Comparison of ENCODE assay signal across 22 cellular contexts in the genomic region with DNA sequence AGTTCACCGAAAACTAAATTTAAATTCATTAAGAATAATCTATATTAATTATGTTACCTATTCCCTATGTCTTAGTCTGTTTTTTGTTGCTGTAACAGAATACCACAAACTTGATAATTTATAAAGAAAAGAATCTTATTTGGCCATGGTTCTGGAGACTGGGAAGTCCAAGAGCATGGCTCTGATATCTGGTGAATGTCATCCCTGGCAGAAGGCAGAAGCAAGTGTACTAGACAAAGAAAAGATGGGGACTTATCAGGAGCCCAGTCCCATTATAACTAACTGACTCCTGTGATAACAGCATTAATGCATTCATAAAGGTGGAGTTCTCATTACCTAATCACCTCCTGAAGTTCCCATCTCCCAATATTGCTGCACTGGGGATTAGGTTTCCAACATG. TPM values are rescaled to one million over a fixed set of nuclear protein-coding genes. Genes with fewer than 3 reads are reported as not detected.
DNase-seq lines count a peak whose midpoint lies in the region; ATAC-seq, FAIRE-seq and TF ChIP-seq lines count a peak whose summit lies in the region.
"Had no signal": no experiment of that assay in that cellular context is flagged by ENCODE, and none has a peak within 500 bp of the region (broad histone marks: within the 10 kb centered on the region; RNA-seq: fewer than 3 reads in every experiment).

No MANE protein-coding gene starts in this region.

- no peaks in the 10 kb centered on the region for H3K27me3 Mint-ChIP-seq in chondrocyte (ENCODE audit: low read depth)
- H3K27me3 Mint-ChIP-seq: B cell; CD4-positive, alpha-beta T cell had no signal

- no peaks in the 10 kb centered on the region for H3K9me3 ChIP-seq in HepG2 (ENCODE audit: low read length)
- H3K9me3 ChIP-seq in right lobe of liver, result no peaks in the 10 kb centered on the region
- no peaks in the 10 kb centered on the region for H3K9me3 ChIP-seq in psoas muscle
- H3K9me3 ChIP-seq: A549 had no signal

- H2AFZ ChIP-seq in HepG2 (ENCODE audit: low read length), result no peak overlapping the region

- TF ChIP-seq CTCF in HepG2 (CRISPR knock-in tag; IDR thresholded peaks at IDR 0.05) (no peak), right lobe of liver (IDR thresholded peaks at IDR 0.05) (no peak), chondrocyte (IDR thresholded peaks at IDR 0.05) (no peak), psoas muscle (IDR thresholded peaks at IDR 0.05) (no peak)

- DNase-seq in HepG2 (ENCODE audit: low spot score) (no peak), right lobe of liver (no peak), chondrocyte (ENCODE audit: low spot score) (no peak), psoas muscle (no peak)
- DNase-seq: AML-193; CD4-positive, alpha-beta T cell; CD8-positive, alpha-beta T cell; DMS 273 treated with DMSO at 0.1 percent for 48 hours; DMS153; DMS53; DMS79; DND-41; GDM1 had no signal

- H3K27ac ChIP-seq in HepG2 (ENCODE audit: extremely low read length, insufficient read depth, low read length) (no peak overlapping the region), right lobe of liver (no peak overlapping the region), psoas muscle (no peak overlapping the region)
- H3K27ac ChIP-seq: 22Rv1, A549, C4-2B had no signal

- no peak overlapping the region for H3K4me2 ChIP-seq in HepG2 (ENCODE audit: low read depth, low read length)
- H3K4me2 ChIP-seq: A549 had no signal

- no peaks in the 10 kb centered on the region; a peak in 1 of 5 replicates for H3K27me3 ChIP-seq in HepG2 (ENCODE audit: control insufficient read depth in 1 of 2, insufficient read depth in 2 of 2, low read length in 2 of 2)
- H3K27me3 ChIP-seq in right lobe of liver, result no peaks in the 10 kb centered on the region
- no peaks in the 10 kb centered on the region for H3K27me3 ChIP-seq in psoas muscle (ENCODE audit: insufficient read depth in 3 of 3, low read length in 2 of 3)
- H3K27me3 ChIP-seq: BLaER1 treated with 17β-estradiol and CSF1 and Interleukin-3, amounts not matched to agents 10 nM and 100 nM had no signal

- H3K36me3 ChIP-seq in HepG2 (replicated peaks in 1 of 2; ENCODE audit: control insufficient read depth in 1 of 2, insufficient read depth in 2 of 2, low read length in 2 of 2) (no peaks in the 10 kb centered on the region), right lobe of liver (no peaks in the 10 kb centered on the region), psoas muscle (ENCODE audit: insufficient read depth in 1 of 2, low read depth in 1 of 2) (no peaks in the 10 kb centered on the region)

- 29% methylated on average over 1 of the region's 1 CpG for WGBS in HepG2 (ENCODE audit: low lambda C conversion rate)
- WGBS in right lobe of liver (ENCODE audit: insufficient coverage, low coverage, low lambda C conversion rate, missing lambda C conversion rate), result 83% methylated on average over 1 of the region's 1 CpG
- WGBS in psoas muscle, 3 donors, result 94 to 96% (median 94%) methylated on average over 1 of the region's 1 CpG

- H3K4me1 ChIP-seq in HepG2 (ENCODE audit: insufficient read depth, low read length), result no peaks in the 10 kb centered on the region
- H3K4me1 ChIP-seq in right lobe of liver, result no peaks in the 10 kb centered on the region
- no peaks in the 10 kb centered on the region for H3K4me1 ChIP-seq in psoas muscle
- H3K4me1 ChIP-seq: A549 had no signal

- no TSS peak for BruUV-seq in HepG2 (replicated peaks; lab: Mats Ljungman, UMichigan)

- ATAC-seq in HepG2 (no peak), right lobe of liver (no peak), psoas muscle (no peak), GM19351 (IDR thresholded peaks at IDR 0.05; ENCODE audit: unreplicated experiment) (no peak)
- ATAC-seq: A549; CD8-positive, alpha-beta T cell; GM12878 had no signal

- TF ChIP-seq EP300 in HepG2 (IDR thresholded peaks at IDR 0.05; ENCODE audit: low read depth in 2 of 2, low read length in 2 of 2) (no peak), HepG2 (CRISPR knock-in tag; IDR thresholded peaks at IDR 0.05; ENCODE audit: borderline replicate concordance) (no peak)

- peaks cover 1% of the 10 kb centered on the region for H3K36me3 Mint-ChIP-seq in chondrocyte (ENCODE audit: low read depth)
- H3K36me3 Mint-ChIP-seq: CD8-positive, alpha-beta T cell had no signal

- H3K4me1 Mint-ChIP-seq in chondrocyte (ENCODE audit: low read depth), result peaks cover 28% of the 10 kb centered on the region
- H3K4me1 Mint-ChIP-seq: B cell had no signal

- no peak for FAIRE-seq in HepG2 (lab: Jason Lieb, UNC)
- FAIRE-seq: A549, GM12878, GM12892, GM18507 had no signal

- intact Hi-C loops in HepG2 (cut with micrococcal nuclease; ENCODE audit: unreplicated experiment) (no loop called here), right lobe of liver (cut with DNase I) (loop anchor here in 1 of 2 donors (10.0 kb wide), 1 partner anchor 143 kb away; no protein-coding TSS in a partner anchor), psoas muscle (cut with DNase I) (no loop called here)

- in situ Hi-C loops in HepG2 (cut with HindIII; ENCODE audit: extremely low pct_ligation_motif_present, low pct_unique_long_range_greater_than_20kb), result no loop called here

- H3K27ac Mint-ChIP-seq in chondrocyte (ENCODE audit: unreplicated experiment), result peak overlapping the region; percentile 2
- H3K27ac Mint-ChIP-seq: B cell; CD4-positive, alpha-beta T cell; CD8-positive, alpha-beta T cell had no signal

- TF ChIP-seq RAD21 in HepG2 (CRISPR knock-in tag; IDR thresholded peaks at IDR 0.05), result no peak

- H3K4me3 ChIP-seq in HepG2 (replicated peaks in 1 of 3; ENCODE audit: insufficient read depth in 1 of 3, low read depth in 2 of 3, low read length in 3 of 3), result no peak overlapping the region
- no peak overlapping the region for H3K4me3 ChIP-seq in right lobe of liver
- H3K4me3 ChIP-seq in psoas muscle, result no peak overlapping the region
- H3K4me3 ChIP-seq: A549; BLaER1 treated with 17β-estradiol and CSF1 and Interleukin-3, amounts not matched to agents 10 nM and 100 nM; GM12878 had no signal

- no peak overlapping the region for H3K9ac ChIP-seq in HepG2 (ENCODE audit: insufficient read depth, low read depth, low read length)
- H3K9ac ChIP-seq: BLaER1 treated with 17β-estradiol and CSF1 and Interleukin-3, amounts not matched to agents 10 nM and 100 nM had no signal

- H4K20me1 ChIP-seq in HepG2 (ENCODE audit: insufficient read depth, low read length), result no peaks in the 10 kb centered on the region
- H4K20me1 ChIP-seq: BLaER1 treated with 17β-estradiol and CSF1 and Interleukin-3, amounts not matched to agents 10 nM and 100 nM had no signal

- H3K4me3 Mint-ChIP-seq in chondrocyte (ENCODE audit: unreplicated experiment), result no peak overlapping the region
- H3K4me3 Mint-ChIP-seq: B cell; CD4-positive, alpha-beta T cell; CD8-positive, alpha-beta T cell had no signal

- POLR2A ChIA-PET in HepG2 (lab: Yijun Ruan, JAX), result no interaction called here

- no peaks in the 10 kb centered on the region for H3K79me2 ChIP-seq in HepG2 (ENCODE audit: insufficient read depth, low read length)

- CTCF ChIA-PET in HepG2 (lab: Yijun Ruan, JAX; ENCODE audit: low intra/inter-chr PET ratio, low total read pairs), result no interaction called here

- H3K9me3 Mint-ChIP-seq in chondrocyte (ENCODE audit: low read depth), result peaks cover 11% of the 10 kb centered on the region

- no peak for TF ChIP-seq POLR2A in HepG2 (IDR thresholded peaks at IDR 0.05; ENCODE audit: insufficient read depth in 1 of 2, low read depth in 2 of 2, low read length in 2 of 2)
- no peak for TF ChIP-seq POLR2A in right lobe of liver (IDR thresholded peaks at IDR 0.05)

TF ChIP-seq in HepG2, 621 proteins besides CTCF, POLR2A, EP300 and RAD21:
- TF ChIP-seq U2AF1 (optimal IDR thresholded peaks at IDR 0.05; ENCODE audit: low read depth, low read length), result no peak
- peak; percentile 91; the same call in 1 of the 2 replicates for TF ChIP-seq ZNF564 (CRISPR knock-in tag; IDR thresholded peaks at IDR 0.05)

RNA-seq across cellular contexts. Expression of gene BCAT1, which starts 33.3 kb away (rescaled TPM):
- total RNA-seq in HepG2 (2016; rRNA removed; fragmentation: Illumina TruSeq; extraction: Trizol) (75.5 and 142 TPM in 2 replicates), right lobe of liver (1 to 10 TPM in 5 of 6 experiments, under 1 TPM in 1; 0.86 to 6.0 (median 2.7) TPM), chondrocyte (191 to 246 TPM (median 240 TPM) in 3 replicates), psoas muscle (1 to 10 TPM; 2.7 to 3.8 (median 3.3) TPM)
- 5.6 and 7.0 TPM in 2 replicates for total RNA-seq in HepG2 (2016; cell fraction: cytosol; rRNA removed; fragmentation: Illumina TruSeq; extraction: Trizol; ENCODE audit: low read depth)
- total RNA-seq in HepG2 (2016; cell fraction: insoluble cytoplasmic fraction; rRNA removed; fragmentation: Illumina TruSeq; extraction: Trizol), result 72.9 and 129 TPM in 2 replicates
- total RNA-seq in HepG2 (2016; cell fraction: membrane; rRNA removed; fragmentation: Illumina TruSeq; extraction: Trizol), result 13.3 and 15.4 TPM in 2 replicates
- total RNA-seq in HepG2 (2016; cell fraction: nucleus; rRNA removed; fragmentation: Illumina TruSeq; extraction: Trizol), result 33.0 and 33.1 TPM in 2 replicates
- polyA plus RNA-seq in HepG2 (2011; rRNA removed) (7.8 and 8.0 TPM in 2 replicates), psoas muscle (1 to 10 TPM in 1 of 3 donors, under 1 TPM in 2; 0.30 to 1.2 (median 0.32) TPM)
- polyA plus RNA-seq in HepG2 (2011; cell fraction: cytosol; rRNA removed), result 3.9 and 5.8 TPM in 2 replicates
- 5.0 and 7.8 TPM in 2 replicates for polyA plus RNA-seq in HepG2 (2011; cell fraction: nucleus; rRNA removed)
- 20.1 and 29.8 TPM in 2 replicates for polyA plus RNA-seq in HepG2 (2012)
- 2.8 and 5.4 TPM in 2 replicates for polyA plus RNA-seq in HepG2 (2016; cell fraction: cytosol; fragmentation: Illumina TruSeq; extraction: Trizol; ENCODE audit: low read depth)
- 42.2 and 43.3 TPM in 2 replicates for polyA plus RNA-seq in HepG2 (2016; cell fraction: insoluble cytoplasmic fraction; fragmentation: Illumina TruSeq; extraction: Trizol; ENCODE audit: low read depth)
- polyA plus RNA-seq in HepG2 (2016; cell fraction: membrane; fragmentation: Illumina TruSeq; extraction: Trizol; ENCODE audit: low read depth), result 6.0 and 6.1 TPM in 2 replicates
- 16.8 and 16.9 TPM in 2 replicates for polyA plus RNA-seq in HepG2 (2016; cell fraction: nucleus; fragmentation: Illumina TruSeq; extraction: Trizol; ENCODE audit: insufficient read depth, low read depth)
- 0.49 and 19.4 TPM in 2 replicates for polyA minus RNA-seq in HepG2 (2011; rRNA and poly(A)+ RNA removed; ENCODE audit: low replicate concordance)
- polyA minus RNA-seq in HepG2 (2011; cell fraction: cytosol; rRNA and poly(A)+ RNA removed), result 29.5 and 39.7 TPM in 2 replicates
- 30.2 and 33.6 TPM in 2 replicates for polyA minus RNA-seq in HepG2 (2011; cell fraction: nucleus; rRNA and poly(A)+ RNA removed)
